In genomic region chrX:19709812-19710518, GRCh38 we compare ENCODE assay signal across 13 cellular contexts.
A peak's percentile ranks its signal among the peaks of the same experiment; 100 is the strongest.
DNase-seq lines count a peak whose midpoint lies in the region; TF ChIP-seq lines count a peak whose summit lies in the region.
"Had no signal": no experiment of that assay in that cellular context is flagged by ENCODE, and none has a peak within 500 bp of the region (broad histone marks: within the 10 kb centered on the region; RNA-seq: fewer than 3 reads in every experiment).

No MANE protein-coding gene starts in this region.

- no peaks in the 10 kb centered on the region for H3K36me3 ChIP-seq in BJ (ENCODE audit: control insufficient read depth, insufficient read depth, low read length)
- no peaks in the 10 kb centered on the region for H3K36me3 ChIP-seq in brain microvascular endothelial cell (replicated peaks)
- H3K36me3 ChIP-seq: esophagus muscularis mucosa, HAP-1, tibial artery had no signal

- H3K36me3 Mint-ChIP-seq in activated CD4-positive, alpha-beta memory T cell treated with anti-CD3 and anti-CD28 coated beads for 36 hours: peaks cover 7% of the 10 kb centered on the region

- CTCF ChIA-PET in BJ (lab: Yijun Ruan, JAX): no interaction called here
- CTCF ChIA-PET in activated CD4-positive, alpha-beta memory T cell treated with anti-CD3 and anti-CD28 coated beads for 36 hours (lab: Charles Lee): interaction anchor here (0.7 kb wide), 1 partner anchor 66 kb away, joined by 3 read pairs; no protein-coding TSS in a partner anchor

- no peaks in the 10 kb centered on the region for H3K9me3 Mint-ChIP-seq in activated CD4-positive, alpha-beta memory T cell treated with anti-CD3 and anti-CD28 coated beads for 36 hours
- H3K9me3 Mint-ChIP-seq: activated T-helper 2 cell treated with anti-CD3 and anti-CD28 coated beads, Interferon-gamma antibody, Interleukin-2, Interleukin-4, amounts not matched to agents 10 μg/mL and 5 μg/mL and 100 μg/mL, durations not matched to agents 14 hours and 24 hours and 36 hours had no signal

- POLR2A ChIA-PET in BJ (lab: Charles Lee): no interaction called here
- POLR2A ChIA-PET in activated CD4-positive, alpha-beta memory T cell treated with anti-CD3 and anti-CD28 coated beads for 36 hours (lab: Charles Lee): interaction anchor here (1.0 kb wide), 1 partner anchor 13 kb away, joined by 3 read pairs; no protein-coding TSS in a partner anchor

- H3K4me1 Mint-ChIP-seq in activated CD4-positive, alpha-beta memory T cell treated with anti-CD3 and anti-CD28 coated beads for 36 hours (ENCODE audit: low read depth): peaks cover 54% of the 10 kb centered on the region

- no peaks in the 10 kb centered on the region for H3K27me3 Mint-ChIP-seq in activated CD4-positive, alpha-beta memory T cell treated with anti-CD3 and anti-CD28 coated beads for 36 hours

- H3K4me3 Mint-ChIP-seq in activated CD4-positive, alpha-beta memory T cell treated with anti-CD3 and anti-CD28 coated beads for 36 hours: no peak overlapping the region

- no peak for TF ChIP-seq CTCF in BJ (IDR thresholded peaks at IDR 0.05; ENCODE audit: insufficient read depth, low read depth, low read length)
- TF ChIP-seq CTCF in brain microvascular endothelial cell (IDR thresholded peaks at IDR 0.05; ENCODE audit: low read depth, low read length, missing control alignments): no peak

- no peak overlapping the region for H3K4me3 ChIP-seq in BJ (ENCODE audit: low read depth, low read length)
- no peak overlapping the region for H3K4me3 ChIP-seq in brain microvascular endothelial cell (ENCODE audit: low read depth, low read length)
- H3K4me3 ChIP-seq: esophagus muscularis mucosa, HAP-1, tibial artery had no signal

- DNase-seq in BJ (ENCODE audit: low read depth) (peak; percentile 80), HT1080 (ENCODE audit: low read depth) (peak; percentile 93), brain microvascular endothelial cell (peak; percentile 96), kidney tubule cell (ENCODE audit: low spot score) (peak; percentile 91), NCI-H1092 treated with DMSO at 0.1 percent for 48 hours (lab: John Stamatoyannopoulos, UW) (no peak), ureter (ENCODE audit: low spot score) (no peak), retina (no peak)
- no peak for DNase-seq in activated CD4-positive, alpha-beta memory T cell treated with anti-CD3 and anti-CD28 coated beads for 36 hours
- DNase-seq: stimulated activated CD4-positive, alpha-beta T cell treated with anti-CD3 and anti-CD28 coated beads, Interleukin-4, amount 100 ng/mL, for 4 hours; tibial artery had no signal

- H3K27me3 ChIP-seq in BJ (ENCODE audit: control insufficient read depth, insufficient read depth, low read length) (no peaks in the 10 kb centered on the region), brain microvascular endothelial cell (replicated peaks) (no peaks in the 10 kb centered on the region)
- H3K27me3 ChIP-seq: esophagus muscularis mucosa, tibial artery had no signal

- H3K27ac Mint-ChIP-seq in activated CD4-positive, alpha-beta memory T cell treated with anti-CD3 and anti-CD28 coated beads for 36 hours: no peak overlapping the region
- H3K27ac Mint-ChIP-seq: activated T-helper 2 cell treated with anti-CD3 and anti-CD28 coated beads, Interferon-gamma antibody, Interleukin-2, Interleukin-4, amounts not matched to agents 10 μg/mL and 5 μg/mL and 100 μg/mL, durations not matched to agents 14 hours and 24 hours and 36 hours had no signal

- H3K27ac ChIP-seq in brain microvascular endothelial cell: peak overlapping the region; percentile 87
- H3K27ac ChIP-seq: esophagus muscularis mucosa, tibial artery had no signal

- intact Hi-C loops in activated CD4-positive, alpha-beta memory T cell treated with anti-CD3 and anti-CD28 coated beads for 36 hours (cut with micrococcal nuclease): no loop called here

- in situ Hi-C loops in brain microvascular endothelial cell (cut with HindIII; ENCODE audit: low pct_ligation_motif_present, low sequenced_read_pairs): no loop called here

Comparison
In these comparisons a context has a peak if more than half of its experiments do, and no peak if none do; other contexts are left out.
1. DNase-seq: peak in BJ (single experiment), HT1080 (single experiment), brain microvascular endothelial cell (single experiment) and kidney tubule cell (single experiment); none in activated CD4-positive, alpha-beta memory T cell treated with anti-CD3 and anti-CD28 coated beads for 36 hours (single experiment), NCI-H1092 treated with DMSO at 0.1 percent for 48 hours (single experiment), ureter (single experiment) and retina (single experiment).